In the genomic region with DNA sequence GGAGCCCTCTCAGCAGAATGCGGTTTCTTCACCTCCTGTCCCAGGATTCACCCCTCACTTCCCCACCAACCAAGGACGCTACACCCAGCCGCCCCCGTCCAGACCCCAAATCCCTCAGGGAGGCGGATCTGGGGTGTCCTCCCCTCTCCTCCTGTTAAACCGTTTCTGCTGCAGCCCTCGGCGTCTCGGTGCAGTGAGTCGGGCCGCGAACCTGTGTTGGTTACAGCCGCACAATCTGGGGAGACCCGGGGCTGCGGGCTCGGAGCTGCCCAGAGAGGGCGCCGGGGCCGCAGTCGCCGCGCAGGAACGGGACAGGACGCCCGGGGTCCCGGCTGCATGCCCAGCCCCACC, we compare ENCODE assay signal across 2 cellular contexts.
TF ChIP-seq lines count a peak whose summit lies in the region.

No MANE protein-coding gene starts in this region.

TF ChIP-seq in H1, 55 proteins besides CTCF, POLR2A, EP300 and RAD21:
- TF ChIP-seq, protein P1, sequence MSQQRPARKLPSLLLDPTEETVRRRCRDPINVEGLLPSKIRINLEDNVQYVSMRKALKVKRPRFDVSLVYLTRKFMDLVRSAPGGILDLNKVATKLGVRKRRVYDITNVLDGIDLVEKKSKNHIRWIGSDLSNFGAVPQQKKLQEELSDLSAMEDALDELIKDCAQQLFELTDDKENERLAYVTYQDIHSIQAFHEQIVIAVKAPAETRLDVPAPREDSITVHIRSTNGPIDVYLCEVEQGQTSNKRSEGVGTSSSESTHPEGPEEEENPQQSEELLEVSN (IDR thresholded peaks at IDR 0.05), result peak; percentile 13; the same call in 1 of the 2 replicates
- TF ChIP-seq KDM4A (IDR thresholded peaks at IDR 0.05; ENCODE audit: low read depth, low read length, severe bottlenecking), result peak; percentile 7
TF ChIP-seq in H1: peak in this region for 2; not testable (repeated sequence) for 53.

TF ChIP-seq in HepG2, 621 proteins besides CTCF, POLR2A, EP300 and RAD21:
- TF ChIP-seq ZNF556 (CRISPR knock-in tag; IDR thresholded peaks at IDR 0.05; ENCODE audit: borderline replicate concordance) (0 out of 2 replicates have a peak, but pooled peaks have one; percentile 13), AGO2 (optimal IDR thresholded peaks at IDR 0.05; ENCODE audit: low read depth, low read length) (peak; percentile 64), ZC3H13 (CRISPR knock-in tag; IDR thresholded peaks at IDR 0.05) (0 out of 2 replicates have a peak, but pooled peaks have one; percentile 29), ZNF501 (CRISPR knock-in tag; IDR thresholded peaks at IDR 0.05) (peak; percentile 27; the same call in 1 of the 2 replicates), ZNF225 (CRISPR knock-in tag; IDR thresholded peaks at IDR 0.05) (0 out of 2 replicates have a peak, but pooled peaks have one; percentile 28), ARNT2 (CRISPR knock-in tag; IDR thresholded peaks at IDR 0.05; ENCODE audit: low read depth) (peak; percentile 80), ZEB1 (IDR thresholded peaks at IDR 0.05; ENCODE audit: insufficient replicate concordance, low read depth) (peak; percentile 6), ARHGAP35 (CRISPR knock-in tag; IDR thresholded peaks at IDR 0.05; ENCODE audit: borderline replicate concordance) (0 out of 2 replicates have a peak, but pooled peaks have one; percentile 41), ZNF761 (CRISPR knock-in tag; conservative IDR thresholded peaks at IDR 0.05) (0 out of 2 replicates have a peak, but pooled peaks have one; percentile 55), ZNF768 (CRISPR knock-in tag; IDR thresholded peaks at IDR 0.05) (peak; percentile 82; the same call in 1 of the 2 replicates), BORCS8-MEF2B (CRISPR knock-in tag; IDR thresholded peaks at IDR 0.05) (peak; percentile 15; the same call in 1 of the 2 replicates), RXRA (CRISPR knock-in tag; IDR thresholded peaks at IDR 0.05) (0 out of 2 replicates have a peak, but pooled peaks have one; percentile 38), WIZ (CRISPR knock-in tag; IDR thresholded peaks at IDR 0.05) (peak; percentile 59; the same call in 1 of the 2 replicates), AKAP8 (CRISPR knock-in tag; IDR thresholded peaks at IDR 0.05) (0 out of 2 replicates have a peak, but pooled peaks have one; percentile 25), ZMAT3 (CRISPR knock-in tag; conservative IDR thresholded peaks at IDR 0.05) (0 out of 2 replicates have a peak, but pooled peaks have one; percentile 17), MED1 (CRISPR knock-in tag; IDR thresholded peaks at IDR 0.05) (0 out of 2 replicates have a peak, but pooled peaks have one; percentile 3), SALL1 (CRISPR knock-in tag; IDR thresholded peaks at IDR 0.05) (peak; percentile 3; the same call in 1 of the 2 replicates), KAT7 (CRISPR knock-in tag; IDR thresholded peaks at IDR 0.05; ENCODE audit: borderline replicate concordance) (0 out of 2 replicates have a peak, but pooled peaks have one; percentile 12)
- TF ChIP-seq, protein P2, sequence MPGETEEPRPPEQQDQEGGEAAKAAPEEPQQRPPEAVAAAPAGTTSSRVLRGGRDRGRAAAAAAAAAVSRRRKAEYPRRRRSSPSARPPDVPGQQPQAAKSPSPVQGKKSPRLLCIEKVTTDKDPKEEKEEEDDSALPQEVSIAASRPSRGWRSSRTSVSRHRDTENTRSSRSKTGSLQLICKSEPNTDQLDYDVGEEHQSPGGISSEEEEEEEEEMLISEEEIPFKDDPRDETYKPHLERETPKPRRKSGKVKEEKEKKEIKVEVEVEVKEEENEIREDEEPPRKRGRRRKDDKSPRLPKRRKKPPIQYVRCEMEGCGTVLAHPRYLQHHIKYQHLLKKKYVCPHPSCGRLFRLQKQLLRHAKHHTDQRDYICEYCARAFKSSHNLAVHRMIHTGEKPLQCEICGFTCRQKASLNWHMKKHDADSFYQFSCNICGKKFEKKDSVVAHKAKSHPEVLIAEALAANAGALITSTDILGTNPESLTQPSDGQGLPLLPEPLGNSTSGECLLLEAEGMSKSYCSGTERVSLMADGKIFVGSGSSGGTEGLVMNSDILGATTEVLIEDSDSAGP (CRISPR knock-in tag; IDR thresholded peaks at IDR 0.05; ENCODE audit: borderline replicate concordance), result peak; percentile 8; the same call in 1 of the 2 replicates
- TF ChIP-seq, protein P3, sequence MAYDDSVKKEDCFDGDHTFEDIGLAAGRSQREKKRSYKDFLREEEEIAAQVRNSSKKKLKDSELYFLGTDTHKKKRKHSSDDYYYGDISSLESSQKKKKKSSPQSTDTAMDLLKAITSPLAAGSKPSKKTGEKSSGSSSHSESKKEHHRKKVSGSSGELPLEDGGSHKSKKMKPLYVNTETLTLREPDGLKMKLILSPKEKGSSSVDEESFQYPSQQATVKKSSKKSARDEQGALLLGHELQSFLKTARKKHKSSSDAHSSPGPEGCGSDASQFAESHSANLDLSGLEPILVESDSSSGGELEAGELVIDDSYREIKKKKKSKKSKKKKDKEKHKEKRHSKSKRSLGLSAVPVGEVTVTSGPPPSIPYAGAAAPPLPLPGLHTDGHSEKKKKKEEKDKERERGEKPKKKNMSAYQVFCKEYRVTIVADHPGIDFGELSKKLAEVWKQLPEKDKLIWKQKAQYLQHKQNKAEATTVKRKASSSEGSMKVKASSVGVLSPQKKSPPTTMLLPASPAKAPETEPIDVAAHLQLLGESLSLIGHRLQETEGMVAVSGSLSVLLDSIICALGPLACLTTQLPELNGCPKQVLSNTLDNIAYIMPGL (CRISPR knock-in tag; IDR thresholded peaks at IDR 0.05; ENCODE audit: borderline replicate concordance in 1 of 2, low read depth in 1 of 2), result 0 out of 4 replicates have a peak, but pooled peaks of 1 of the 2 experiments have one; percentile 9
- TF ChIP-seq, protein P4, sequence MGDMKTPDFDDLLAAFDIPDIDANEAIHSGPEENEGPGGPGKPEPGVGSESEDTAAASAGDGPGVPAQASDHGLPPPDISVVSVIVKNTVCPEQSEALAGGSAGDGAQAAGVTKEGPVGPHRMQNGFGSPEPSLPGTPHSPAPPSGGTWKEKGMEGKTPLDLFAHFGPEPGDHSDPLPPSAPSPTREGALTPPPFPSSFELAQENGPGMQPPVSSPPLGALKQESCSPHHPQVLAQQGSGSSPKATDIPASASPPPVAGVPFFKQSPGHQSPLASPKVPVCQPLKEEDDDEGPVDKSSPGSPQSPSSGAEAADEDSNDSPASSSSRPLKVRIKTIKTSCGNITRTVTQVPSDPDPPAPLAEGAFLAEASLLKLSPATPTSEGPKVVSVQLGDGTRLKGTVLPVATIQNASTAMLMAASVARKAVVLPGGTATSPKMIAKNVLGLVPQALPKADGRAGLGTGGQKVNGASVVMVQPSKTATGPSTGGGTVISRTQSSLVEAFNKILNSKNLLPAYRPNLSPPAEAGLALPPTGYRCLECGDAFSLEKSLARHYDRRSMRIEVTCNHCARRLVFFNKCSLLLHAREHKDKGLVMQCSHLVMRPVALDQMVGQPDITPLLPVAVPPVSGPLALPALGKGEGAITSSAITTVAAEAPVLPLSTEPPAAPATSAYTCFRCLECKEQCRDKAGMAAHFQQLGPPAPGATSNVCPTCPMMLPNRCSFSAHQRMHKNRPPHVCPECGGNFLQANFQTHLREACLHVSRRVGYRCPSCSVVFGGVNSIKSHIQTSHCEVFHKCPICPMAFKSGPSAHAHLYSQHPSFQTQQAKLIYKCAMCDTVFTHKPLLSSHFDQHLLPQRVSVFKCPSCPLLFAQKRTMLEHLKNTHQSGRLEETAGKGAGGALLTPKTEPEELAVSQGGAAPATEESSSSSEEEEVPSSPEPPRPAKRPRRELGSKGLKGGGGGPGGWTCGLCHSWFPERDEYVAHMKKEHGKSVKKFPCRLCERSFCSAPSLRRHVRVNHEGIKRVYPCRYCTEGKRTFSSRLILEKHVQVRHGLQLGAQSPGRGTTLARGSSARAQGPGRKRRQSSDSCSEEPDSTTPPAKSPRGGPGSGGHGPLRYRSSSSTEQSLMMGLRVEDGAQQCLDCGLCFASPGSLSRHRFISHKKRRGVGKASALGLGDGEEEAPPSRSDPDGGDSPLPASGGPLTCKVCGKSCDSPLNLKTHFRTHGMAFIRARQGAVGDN (CRISPR knock-in tag; IDR thresholded peaks at IDR 0.05), result peak; percentile 53; the same call in 1 of the 2 replicates
